ENCODE assay signal across 13 cellular contexts in genomic region chr16:11666108-11667055, GRCh38. TPM values are rescaled to one million over a fixed set of nuclear protein-coding genes. Genes with fewer than 3 reads are reported as not detected.
A peak's percentile ranks its signal among the peaks of the same experiment; 100 is the strongest.
DNase-seq lines count a peak whose midpoint lies in the region; ATAC-seq and TF ChIP-seq lines count a peak whose summit lies in the region.
"Had no signal": no experiment of that assay in that cellular context is flagged by ENCODE, and none has a peak within 500 bp of the region (broad histone marks: within the 10 kb centered on the region; RNA-seq: fewer than 3 reads in every experiment).

No MANE protein-coding gene starts in this region.

- peaks cover 32 to 37% (median 33%) of the 10 kb centered on the region in 4 donors for H3K4me1 ChIP-seq in esophagus muscularis mucosa

- POLR2A ChIA-PET in activated CD4-positive, alpha-beta T cell treated with anti-CD3 and anti-CD28 coated beads for 36 hours (lab: Charles Lee) = interaction anchor here (0.6 kb wide), 1 partner anchor 707 kb away, joined by 3 read pairs; no protein-coding TSS in a partner anchor

- no peak for TF ChIP-seq POLR2A in esophagus muscularis mucosa (IDR thresholded peaks at IDR 0.05; ENCODE audit: low read depth)

- H3K9me3 Mint-ChIP-seq in activated CD4-positive, alpha-beta T cell treated with anti-CD3 and anti-CD28 coated beads for 36 hours (ENCODE audit: low read depth) = no peaks in the 10 kb centered on the region
- H3K9me3 Mint-ChIP-seq in brain (peaks cover 0 to 2% (median 0%) of the 10 kb centered on the region in 5 experiments), progenitor cell of endocrine pancreas (ENCODE audit: low read depth) (no peaks in the 10 kb centered on the region)

- no peaks in the 10 kb centered on the region for H3K27me3 ChIP-seq in esophagus muscularis mucosa

- intact Hi-C loops in activated CD4-positive, alpha-beta T cell treated with anti-CD3 and anti-CD28 coated beads for 36 hours (cut with DNase I, micrococcal nuclease) = no loop called here
- intact Hi-C loops in esophagus muscularis mucosa (cut with DNase I) = loop anchor here (10.0 kb wide), 1 partner anchor 722 kb away; the partner anchor contains the start of genes CLEC16A and DEXI

- CTCF ChIA-PET in activated CD4-positive, alpha-beta T cell treated with anti-CD3 and anti-CD28 coated beads for 36 hours (lab: Charles Lee) = interaction anchor here (1.4 kb wide), 3 partner anchors 23 to 716 kb away, joined by 4 to 7 read pairs (median 4); no protein-coding TSS in a partner anchor

- no peak for ATAC-seq in activated CD4-positive, alpha-beta T cell treated with anti-CD3 and anti-CD28 coated beads for 36 hours
- ATAC-seq in HG02852 (IDR thresholded peaks at IDR 0.05; ENCODE audit: unreplicated experiment) = no peak

- no peaks in the 10 kb centered on the region for H3K27me3 Mint-ChIP-seq in activated CD4-positive, alpha-beta T cell treated with anti-CD3 and anti-CD28 coated beads for 36 hours
- H3K27me3 Mint-ChIP-seq in brain (peaks cover 6% of the 10 kb centered on the region), progenitor cell of endocrine pancreas (peaks cover 16% of the 10 kb centered on the region)

- peak overlapping the region; percentile 22 for H3K27ac Mint-ChIP-seq in activated CD4-positive, alpha-beta T cell treated with anti-CD3 and anti-CD28 coated beads for 36 hours
- H3K27ac Mint-ChIP-seq in brain (peak overlapping the region; percentile 40 to 89 (median 81)), progenitor cell of endocrine pancreas (peak overlapping the region; percentile 85)

- no peak overlapping the region for H3K4me3 ChIP-seq in esophagus muscularis mucosa
- H3K4me3 ChIP-seq: prostate gland, SK-N-MC had no signal

- H3K27ac ChIP-seq in KOPT-K1 (ENCODE audit: low read depth, low read length, poor library complexity, severe bottlenecking) = peak overlapping the region; percentile 82
- peak overlapping the region in 2 of 4 donors; percentile 73 to 75 for H3K27ac ChIP-seq in esophagus muscularis mucosa (replicated peaks in 1 of 4)
- H3K27ac ChIP-seq: prostate gland, SK-N-MC had no signal

- no peak overlapping the region for H3K4me3 Mint-ChIP-seq in activated CD4-positive, alpha-beta T cell treated with anti-CD3 and anti-CD28 coated beads for 36 hours
- H3K4me3 Mint-ChIP-seq in brain = peak overlapping the region; percentile 58 to 82 (median 74)
- H3K4me3 Mint-ChIP-seq in progenitor cell of endocrine pancreas (ENCODE audit: low read depth) = peak overlapping the region; percentile 61

- no peak for TF ChIP-seq CTCF in brain (conservative IDR thresholded peaks at IDR 0.05)
- no peak for TF ChIP-seq CTCF in progenitor cell of endocrine pancreas (IDR thresholded peaks at IDR 0.05; ENCODE audit: unreplicated experiment)
- no peak for TF ChIP-seq CTCF in esophagus muscularis mucosa (IDR thresholded peaks at IDR 0.05)

- WGBS in esophagus muscularis mucosa = 90% methylated on average over 12 of the region's 14 CpGs

- no peaks in the 10 kb centered on the region for H3K36me3 ChIP-seq in KOPT-K1 (ENCODE audit: insufficient read depth, low read length)
- H3K36me3 ChIP-seq in esophagus muscularis mucosa = no peaks in the 10 kb centered on the region
- H3K36me3 ChIP-seq: prostate gland had no signal

- H3K36me3 Mint-ChIP-seq in activated CD4-positive, alpha-beta T cell treated with anti-CD3 and anti-CD28 coated beads for 36 hours (ENCODE audit: low read depth) = no peaks in the 10 kb centered on the region
- H3K36me3 Mint-ChIP-seq in brain (no peaks in the 10 kb centered on the region), progenitor cell of endocrine pancreas (ENCODE audit: insufficient read depth) (no peaks in the 10 kb centered on the region)

- no peak for TF ChIP-seq EP300 in esophagus muscularis mucosa (IDR thresholded peaks at IDR 0.05)

- H3K9me3 ChIP-seq in KOPT-K1 (ENCODE audit: insufficient read depth, low read length, poor library complexity, severe bottlenecking) = no peaks in the 10 kb centered on the region
- H3K9me3 ChIP-seq in esophagus muscularis mucosa = no peaks in the 10 kb centered on the region
- H3K9me3 ChIP-seq: prostate gland had no signal

- DNase-seq in activated CD4-positive, alpha-beta T cell treated with anti-CD3 and anti-CD28 coated beads for 36 hours = no peak
- no peak for DNase-seq in activated CD4-positive, alpha-beta T cell treated with anti-CD3 and anti-CD28 coated beads for 4 hours
- DNase-seq in progenitor cell of endocrine pancreas (ENCODE audit: low spot score, unreplicated experiment) = no peak
- DNase-seq in esophagus muscularis mucosa (ENCODE audit: extremely low spot score) = no peak
- no peak for DNase-seq in NCI-H2029 treated with DMSO at 0.1 percent for 48 hours (lab: John Stamatoyannopoulos, UW)
- DNase-seq: activated CD8-positive, alpha-beta memory T cell treated with anti-CD3 and anti-CD28 coated beads for 24 hours; effector CD4-positive, alpha-beta T cell; NCI-H774 had no signal

- H3K4me1 Mint-ChIP-seq in activated CD4-positive, alpha-beta T cell treated with anti-CD3 and anti-CD28 coated beads for 36 hours = peaks cover 57% of the 10 kb centered on the region
- H3K4me1 Mint-ChIP-seq in brain = peaks cover 48% of the 10 kb centered on the region
- peaks cover 13% of the 10 kb centered on the region for H3K4me1 Mint-ChIP-seq in progenitor cell of endocrine pancreas (ENCODE audit: low read depth)

RNA-seq across cellular contexts. Expression of gene SNN, which starts 1.9 kb away (rescaled TPM):
- total RNA-seq in activated CD4-positive, alpha-beta T cell treated with anti-CD3 and anti-CD28 coated beads for 36 hours = 1 to 10 TPM; 6.0 to 7.2 TPM
- 97.4 TPM for polyA plus RNA-seq in brain (ENCODE audit: insufficient read depth, low read depth, low replicate concordance)
- total RNA-seq in progenitor cell of endocrine pancreas (80.6 and 80.9 TPM in 2 replicates), esophagus muscularis mucosa (10 to 100 TPM; 30.7 to 66.9 (median 33.6) TPM)

Comparison
In these comparisons a context has a peak if more than half of its experiments do, and no peak if none do; other contexts are left out.
1. H3K27ac Mint-ChIP-seq: peak in every context shown above with its lines; median percentile 85 in progenitor cell of endocrine pancreas; 81 in brain; 22 in activated CD4-positive, alpha-beta T cell treated with anti-CD3 and anti-CD28 coated beads for 36 hours.